In genomic region chr6:113754291-113754690, GRCh38 we compare ENCODE assay signal across 1 cellular context.
TF ChIP-seq lines count a peak whose summit lies in the region.

No MANE protein-coding gene starts in this region.

TF ChIP-seq in SK-N-SH, 30 proteins besides CTCF, POLR2A, EP300 and RAD21:
- no peak for TF ChIP-seq FOSL2 (IDR thresholded peaks at IDR 0.05; ENCODE audit: borderline replicate concordance, low read depth)
- no peak for TF ChIP-seq NFIC (IDR thresholded peaks at IDR 0.05; ENCODE audit: borderline replicate concordance)
- peak; percentile 22 for TF ChIP-seq CHD2 (IDR thresholded peaks at IDR 0.05; ENCODE audit: low read length, partially characterized antibody)
- TF ChIP-seq MAX (IDR thresholded peaks at IDR 0.05; ENCODE audit: low read depth) = no peak
- TF ChIP-seq JUND (IDR thresholded peaks at IDR 0.05) = no peak
- TF ChIP-seq FOXJ3 (CRISPR knock-in tag; IDR thresholded peaks at IDR 0.05) = no peak
- no peak for TF ChIP-seq NRF1 (IDR thresholded peaks at IDR 0.05; ENCODE audit: low read depth, low read length)
- TF ChIP-seq SIN3A (IDR thresholded peaks at IDR 0.05; ENCODE audit: borderline replicate concordance, low read depth, low read length) = no peak
- TF ChIP-seq USF1 (IDR thresholded peaks at IDR 0.05; ENCODE audit: borderline replicate concordance, low read depth) = no peak
- no peak for TF ChIP-seq TCF12 (IDR thresholded peaks at IDR 0.05)
- peak; percentile 82 for TF ChIP-seq GATA2 (CRISPR knock-in tag; IDR thresholded peaks at IDR 0.05)
- TF ChIP-seq RCOR1 (IDR thresholded peaks at IDR 0.05; ENCODE audit: low read length) = peak; percentile 59; the same call in 1 of the 2 replicates
- TF ChIP-seq USF2 (IDR thresholded peaks at IDR 0.05; ENCODE audit: borderline replicate concordance, low read depth, low read length) = no peak
- TF ChIP-seq TEAD4 (IDR thresholded peaks at IDR 0.05; ENCODE audit: borderline replicate concordance, insufficient read depth) = no peak
- no peak for TF ChIP-seq TAF1 (IDR thresholded peaks at IDR 0.05; ENCODE audit: borderline replicate concordance, low read depth, low read length)
- TF ChIP-seq SMC3 (IDR thresholded peaks at IDR 0.05; ENCODE audit: low read depth, low read length) = no peak
- no peak for TF ChIP-seq GABPA (IDR thresholded peaks at IDR 0.05; ENCODE audit: low read depth)
- no peak for TF ChIP-seq ZBTB33 (IDR thresholded peaks at IDR 0.05; ENCODE audit: borderline replicate concordance, low read depth)
- no peak for TF ChIP-seq MEF2A (IDR thresholded peaks at IDR 0.05; ENCODE audit: borderline replicate concordance, low read depth)
- no peak for TF ChIP-seq YY1 (IDR thresholded peaks at IDR 0.05; ENCODE audit: low read depth)
- TF ChIP-seq RFX5 (IDR thresholded peaks at IDR 0.05; ENCODE audit: low read length) = no peak
- TF ChIP-seq REST (IDR thresholded peaks at IDR 0.05; ENCODE audit: low read depth, low read length) = no peak
